Comparison of ENCODE assay signal across 20 cellular contexts in genomic region chr11:70029831-70030811, GRCh38. TPM values are rescaled to one million over a fixed set of nuclear protein-coding genes. Genes with fewer than 3 reads are reported as not detected.
DNase-seq lines count a peak whose midpoint lies in the region; ATAC-seq, FAIRE-seq and TF ChIP-seq lines count a peak whose summit lies in the region.
"Had no signal": no experiment of that assay in that cellular context is flagged by ENCODE, and none has a peak within 500 bp of the region (broad histone marks: within the 10 kb centered on the region; RNA-seq: fewer than 3 reads in every experiment).

No MANE protein-coding gene starts in this region.

- DNase-seq in HepG2 (ENCODE audit: low spot score) (no peak), RPMI8226 (peak; percentile 35), neural progenitor cell (ENCODE audit: low spot score) (peak; percentile 13), aorta (no peak), NCI-H187 (lab: John Stamatoyannopoulos, UW) (no peak)
- DNase-seq in stimulated activated naive CD8-positive, alpha-beta T cell treated with anti-CD3 and anti-CD28 coated beads, Interleukin-15, Interleukin-2, amounts not matched to agents 100 U/mL and 50 U/mL, for 24 hours, result no peak
- DNase-seq: ACHN; CD4-positive, alpha-beta memory T cell; DND-41; GM23248; MV-4-11; NCI-H1417 treated with DMSO at 0.1 percent for 48 hours; NCI-H2081; NCI-H524 treated with DMSO at 0.1 percent for 48 hours had no signal

- peaks cover 10% of the 10 kb centered on the region for H3K27me3 Mint-ChIP-seq in neural progenitor cell (ENCODE audit: insufficient read depth, low read depth)

- no peaks in the 10 kb centered on the region for H3F3A ChIP-seq in neural progenitor cell (ENCODE audit: low read depth)

- peaks cover 21% of the 10 kb centered on the region for H3K4me1 Mint-ChIP-seq in neural progenitor cell
- H3K4me1 Mint-ChIP-seq: CD4-positive, alpha-beta memory T cell; IgD-negative memory B cell had no signal

- no peak overlapping the region for H3K4me3 Mint-ChIP-seq in neural progenitor cell
- H3K4me3 Mint-ChIP-seq: CD4-positive, alpha-beta memory T cell; IgD-negative memory B cell had no signal

- no peaks in the 10 kb centered on the region for H3K9me3 Mint-ChIP-seq in neural progenitor cell

- BruUV-seq in HepG2 (replicated peaks; lab: Mats Ljungman, UMichigan), result no TSS peak

- in situ Hi-C loops in HepG2 (cut with HindIII; ENCODE audit: extremely low pct_ligation_motif_present, low pct_unique_long_range_greater_than_20kb), result no loop called here

- ATAC-seq in HepG2 (no peak), aorta (ENCODE audit: low FRiP score) (peak; percentile 5), HG03159 (IDR thresholded peaks at IDR 0.05; ENCODE audit: unreplicated experiment) (no peak)
- ATAC-seq in stimulated activated naive CD8-positive, alpha-beta T cell treated with anti-CD3 and anti-CD28 coated beads, Interleukin-15, Interleukin-2, amounts not matched to agents 100 U/mL and 50 U/mL, for 24 hours, result no peak

- TF ChIP-seq EP300 in HepG2 (IDR thresholded peaks at IDR 0.05; ENCODE audit: low read depth in 2 of 2, low read length in 2 of 2), result no peak
- no peak for TF ChIP-seq EP300 in HepG2 (CRISPR knock-in tag; IDR thresholded peaks at IDR 0.05; ENCODE audit: borderline replicate concordance)

- POLR2A ChIA-PET in HepG2 (lab: Yijun Ruan, JAX), result no interaction called here

- TF ChIP-seq RAD21 in liver (IDR thresholded peaks at IDR 0.05) (no peak), HepG2 (CRISPR knock-in tag; IDR thresholded peaks at IDR 0.05) (no peak)

- H3K4me2 ChIP-seq in HepG2 (ENCODE audit: low read depth, low read length) (no peak overlapping the region), neural progenitor cell (no peak overlapping the region)

- H3K27ac ChIP-seq in liver (ENCODE audit: low read depth in 1 of 2, low read length in 2 of 2), result peak overlapping the region; percentile 58 to 73
- no peak overlapping the region for H3K27ac ChIP-seq in HepG2 (ENCODE audit: extremely low read length, insufficient read depth, low read length)
- no peak overlapping the region for H3K27ac ChIP-seq in neural progenitor cell
- H3K27ac ChIP-seq in aorta (ENCODE audit: low read depth in 1 of 2, low read length in 2 of 2), result peak overlapping the region in 1 of 2 donors; percentile 6
- H3K27ac ChIP-seq: GM23248, SJSA1 had no signal

- peaks cover 0 to 4% (median 0%) of the 10 kb centered on the region in 4 donors for H3K36me3 ChIP-seq in liver (ENCODE audit: control insufficient read depth in 4 of 4, insufficient read depth in 3 of 4, low read depth in 1 of 4, low read length in 3 of 4)
- H3K36me3 ChIP-seq in HepG2 (replicated peaks in 1 of 2; ENCODE audit: control insufficient read depth in 1 of 2, insufficient read depth in 2 of 2, low read length in 2 of 2), result no peaks in the 10 kb centered on the region
- no peaks in the 10 kb centered on the region for H3K36me3 ChIP-seq in neural progenitor cell
- no peaks in the 10 kb centered on the region for H3K36me3 ChIP-seq in aorta (ENCODE audit: control insufficient read depth in 1 of 2, insufficient read depth in 2 of 2, low read length in 1 of 2)
- H3K36me3 ChIP-seq: SJSA1 had no signal

- no peaks in the 10 kb centered on the region for H3K79me2 ChIP-seq in HepG2 (ENCODE audit: insufficient read depth, low read length)
- H3K79me2 ChIP-seq in neural progenitor cell (ENCODE audit: low read depth), result no peaks in the 10 kb centered on the region

- no peak for TF ChIP-seq CTCF in liver (IDR thresholded peaks at IDR 0.05; ENCODE audit: low read depth, low read length, missing input control)
- no peak for TF ChIP-seq CTCF in HepG2 (CRISPR knock-in tag; IDR thresholded peaks at IDR 0.05)
- no peak for TF ChIP-seq CTCF in neural progenitor cell (IDR thresholded peaks at IDR 0.05)

- TF ChIP-seq POLR2A in HepG2 (IDR thresholded peaks at IDR 0.05; ENCODE audit: insufficient read depth in 1 of 2, low read depth in 2 of 2, low read length in 2 of 2), result no peak

- H2AFZ ChIP-seq in HepG2 (ENCODE audit: low read length) (no peak overlapping the region), neural progenitor cell (replicated peaks) (no peak overlapping the region)
- H2AFZ ChIP-seq: GM23248 had no signal

- intact Hi-C loops in HepG2 (cut with micrococcal nuclease; ENCODE audit: unreplicated experiment) (no loop called here), aorta (cut with DNase I) (no loop called here)

- H3K9ac ChIP-seq in liver (ENCODE audit: low read depth in 1 of 2, low read length in 2 of 2), result no peak overlapping the region
- no peak overlapping the region for H3K9ac ChIP-seq in HepG2 (ENCODE audit: insufficient read depth, low read depth, low read length)
- no peak overlapping the region for H3K9ac ChIP-seq in neural progenitor cell
- H3K9ac ChIP-seq: GM23248 had no signal

- H3K9me3 ChIP-seq in liver (ENCODE audit: control insufficient read depth in 4 of 4, low read length in 3 of 4), result no peaks in the 10 kb centered on the region
- H3K9me3 ChIP-seq in HepG2 (ENCODE audit: low read length), result 0 out of 2 replicates have a peak, but pooled peaks cover 4% of the 10 kb centered on the region
- no peaks in the 10 kb centered on the region for H3K9me3 ChIP-seq in neural progenitor cell (ENCODE audit: low read depth)
- H3K9me3 ChIP-seq in aorta (ENCODE audit: control insufficient read depth, low read length), result no peaks in the 10 kb centered on the region

- H3K27me3 ChIP-seq in liver (ENCODE audit: control insufficient read depth in 4 of 4, insufficient read depth in 4 of 4, low read length in 3 of 4) (no peaks in the 10 kb centered on the region), HepG2 (ENCODE audit: control insufficient read depth in 1 of 2, insufficient read depth in 2 of 2, low read length in 2 of 2) (peaks cover 2 to 40% of the 10 kb centered on the region in 2 experiments; a peak in 4 of 5 replicates), neural progenitor cell (no peaks in the 10 kb centered on the region), aorta (ENCODE audit: control insufficient read depth in 1 of 2, insufficient read depth in 2 of 2, low read length in 1 of 2) (no peaks in the 10 kb centered on the region)

- CTCF ChIA-PET in HepG2 (lab: Yijun Ruan, JAX; ENCODE audit: low intra/inter-chr PET ratio, low total read pairs), result no interaction called here

- H3K4me3 ChIP-seq in liver (ENCODE audit: low read depth in 1 of 3, low read length in 3 of 3) (peak overlapping the region in 1 of 3 donors; percentile 5), HepG2 (replicated peaks in 1 of 3; ENCODE audit: insufficient read depth in 1 of 3, low read depth in 2 of 3, low read length in 3 of 3) (no peak overlapping the region), neural progenitor cell (no peak overlapping the region), aorta (ENCODE audit: low read length in 2 of 2) (no peak overlapping the region)
- H3K4me3 ChIP-seq: GM23248, SJSA1 had no signal

- H3K4me1 ChIP-seq in liver (ENCODE audit: control insufficient read depth in 4 of 4, insufficient read depth in 4 of 4, low read length in 3 of 4), result peaks cover 16 to 55% (median 38%) of the 10 kb centered on the region in 4 donors
- H3K4me1 ChIP-seq in HepG2 (ENCODE audit: insufficient read depth, low read length), result no peaks in the 10 kb centered on the region
- peaks cover 7% of the 10 kb centered on the region for H3K4me1 ChIP-seq in neural progenitor cell
- H3K4me1 ChIP-seq in aorta (ENCODE audit: control insufficient read depth in 1 of 2, insufficient read depth in 2 of 2, low read length in 2 of 2), result no peaks in the 10 kb centered on the region

- FAIRE-seq in HepG2 (lab: Jason Lieb, UNC), result no peak

- H3K36me3 Mint-ChIP-seq in neural progenitor cell, result no peaks in the 10 kb centered on the region
- H3K36me3 Mint-ChIP-seq: CD4-positive, alpha-beta memory T cell; IgD-negative memory B cell had no signal

- no peaks in the 10 kb centered on the region for H4K20me1 ChIP-seq in HepG2 (ENCODE audit: insufficient read depth, low read length)
- H4K20me1 ChIP-seq in neural progenitor cell (ENCODE audit: low read depth), result no peaks in the 10 kb centered on the region

- WGBS in liver, result 92% methylated on average over 17 of the region's 17 CpGs
- WGBS in HepG2 (ENCODE audit: low lambda C conversion rate), result 52% methylated on average over 11 of the region's 17 CpGs
- whole genome bisulfite sequencing in aorta, 2 donors, result 50 to 61% methylated on average over 17 of the region's 17 CpGs

- no peak overlapping the region for H3K27ac Mint-ChIP-seq in neural progenitor cell
- H3K27ac Mint-ChIP-seq: CD4-positive, alpha-beta memory T cell; IgD-negative memory B cell had no signal

TF ChIP-seq in liver, 16 proteins besides CTCF, POLR2A, EP300 and RAD21 (continues in another document):
- no peak for TF ChIP-seq YY1 (IDR thresholded peaks at IDR 0.05)

TF ChIP-seq in HepG2, 621 proteins besides CTCF, POLR2A, EP300 and RAD21 (continues in another document):
- TF ChIP-seq ZNF782 (CRISPR knock-in tag; IDR thresholded peaks at IDR 0.05; ENCODE audit: borderline replicate concordance), result no peak

RNA-seq across cellular contexts. Expression of gene ANO1, which starts 48.0 kb away (rescaled TPM):
- total RNA-seq in liver (10 to 100 TPM in 1 of 2 donors, 1 to 10 TPM in 1; 7.8 to 64.8 TPM), HepG2 (2016; rRNA removed; fragmentation: Illumina TruSeq; extraction: Trizol) (not detected in 2 replicates), neural progenitor cell (ENCODE audit: low replicate concordance) (0.19 TPM in 1 of 2 replicates, not detected in the other), aorta (100 to 1,000 TPM in 1 of 2 donors, 10 to 100 TPM in 1; 65.6 to 136 TPM)
- polyA plus RNA-seq in liver (10 to 100 TPM; 26.8 to 37.7 TPM), HepG2 (2011; rRNA removed) (not detected in 2 replicates), aorta (10 to 100 TPM; 25.5 to 73.9 TPM)
- total RNA-seq in HepG2 (2016; cell fraction: cytosol; rRNA removed; fragmentation: Illumina TruSeq; extraction: Trizol; ENCODE audit: low read depth), result not detected in 2 replicates
- not detected in 2 replicates for total RNA-seq in HepG2 (2016; cell fraction: insoluble cytoplasmic fraction; rRNA removed; fragmentation: Illumina TruSeq; extraction: Trizol)
- not detected in 2 replicates for total RNA-seq in HepG2 (2016; cell fraction: membrane; rRNA removed; fragmentation: Illumina TruSeq; extraction: Trizol)
- total RNA-seq in HepG2 (2016; cell fraction: nucleus; rRNA removed; fragmentation: Illumina TruSeq; extraction: Trizol), result not detected in 2 replicates
- polyA plus RNA-seq in HepG2 (2011; cell fraction: cytosol; rRNA removed), result not detected in 2 replicates
- not detected in 2 replicates for polyA plus RNA-seq in HepG2 (2011; cell fraction: nucleus; rRNA removed)
- polyA plus RNA-seq in HepG2 (2012), result not detected in 2 replicates
- not detected in 2 replicates for polyA plus RNA-seq in HepG2 (2016; cell fraction: cytosol; fragmentation: Illumina TruSeq; extraction: Trizol; ENCODE audit: low read depth)
- not detected in 2 replicates for polyA plus RNA-seq in HepG2 (2016; cell fraction: insoluble cytoplasmic fraction; fragmentation: Illumina TruSeq; extraction: Trizol; ENCODE audit: low read depth)
- not detected in 2 replicates for polyA plus RNA-seq in HepG2 (2016; cell fraction: membrane; fragmentation: Illumina TruSeq; extraction: Trizol; ENCODE audit: low read depth)
- not detected in 2 replicates for polyA plus RNA-seq in HepG2 (2016; cell fraction: nucleus; fragmentation: Illumina TruSeq; extraction: Trizol; ENCODE audit: insufficient read depth, low read depth)
- polyA minus RNA-seq in HepG2 (2011; rRNA and poly(A)+ RNA removed; ENCODE audit: low replicate concordance), result 0.14 TPM in 1 of 2 replicates, not detected in the other
- polyA minus RNA-seq in HepG2 (2011; cell fraction: cytosol; rRNA and poly(A)+ RNA removed), result not detected in 2 replicates
- not detected in 2 replicates for polyA minus RNA-seq in HepG2 (2011; cell fraction: nucleus; rRNA and poly(A)+ RNA removed)
- total RNA-seq: CD4-positive, alpha-beta memory T cell; LHCN-M2; OCI-LY7 had no signal
- polyA plus RNA-seq: CD4-positive, alpha-beta memory T cell; GM23248; IgD-negative memory B cell had no signal

Comparison
In these comparisons a context has a peak if more than half of its experiments do, and no peak if none do; other contexts are left out.
1. H3K27ac ChIP-seq: peak in liver (2 of 2); none in HepG2 (single experiment) and neural progenitor cell (single experiment).
2. DNase-seq: peak in RPMI8226 (single experiment) and neural progenitor cell (single experiment); none in HepG2 (single experiment), aorta (0 of 2), stimulated activated naive CD8-positive, alpha-beta T cell treated with anti-CD3 and anti-CD28 coated beads, Interleukin-15, Interleukin-2, amounts not matched to agents 100 U/mL and 50 U/mL, for 24 hours (single experiment) and NCI-H187 (0 of 2).